ENCODE assay signal across 35 cellular contexts in the genomic region with DNA sequence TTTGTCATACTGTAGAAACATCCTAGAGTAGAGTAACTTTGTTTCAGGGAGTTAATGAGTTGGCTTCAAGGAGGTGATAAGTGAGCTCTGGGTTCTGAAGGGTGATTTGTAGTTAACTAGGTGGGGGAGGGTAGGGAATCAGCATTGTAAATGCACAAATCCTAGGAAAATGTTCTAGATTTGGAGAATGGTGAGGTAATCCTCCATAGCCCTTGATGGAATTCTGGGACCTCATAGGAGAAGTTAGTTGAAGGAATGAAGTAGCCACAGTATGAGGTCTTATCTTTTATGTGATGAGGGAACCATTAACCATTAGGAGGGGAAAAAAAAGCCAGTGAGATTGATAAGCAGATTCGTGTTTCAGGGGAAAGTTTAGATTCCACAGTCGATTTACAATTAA. TPM values are rescaled to one million over a fixed set of nuclear protein-coding genes. Genes with fewer than 3 reads are reported as not detected.
DNase-seq lines count a peak whose midpoint lies in the region; ATAC-seq, FAIRE-seq and TF ChIP-seq lines count a peak whose summit lies in the region.
"Had no signal": no experiment of that assay in that cellular context is flagged by ENCODE, and none has a peak within 500 bp of the region (broad histone marks: within the 10 kb centered on the region; RNA-seq: fewer than 3 reads in every experiment).

No MANE protein-coding gene starts in this region.

- H3K56ac ChIP-seq in IMR-90 (ENCODE audit: extremely low read depth, insufficient read depth, low read length) = no peak overlapping the region

- peak overlapping the region; percentile 68 for H2BK5ac ChIP-seq in IMR-90 (ENCODE audit: low read depth, low read length, poor library complexity, severe bottlenecking)

- peaks cover 56% of the 10 kb centered on the region for H3K36me3 Mint-ChIP-seq in activated T-cell treated with anti-CD3 and anti-CD28 coated beads, Interleukin-2, amount 50 U/mL, for 24 hours (ENCODE audit: low read depth)
- peaks cover 10% of the 10 kb centered on the region for H3K36me3 Mint-ChIP-seq in activated T-cell treated with anti-CD3 and anti-CD28 coated beads, Interleukin-2, amount 50 U/mL, for 4 hours (ENCODE audit: insufficient read depth)
- peaks cover 4% of the 10 kb centered on the region for H3K36me3 Mint-ChIP-seq in mesothelial cell of epicardium

- intact Hi-C loops in IMR-90 (cut with micrococcal nuclease) = no loop called here
- intact Hi-C loops in K562 (cut with micrococcal nuclease) = no loop called here

- H3K4ac ChIP-seq in IMR-90 (ENCODE audit: low read depth, low read length) = no peak overlapping the region; the same call in 1 of the 2 replicates

- in situ Hi-C loops in IMR-90 (cut with MboI; ENCODE audit: low sequenced_read_pairs) (no loop called here), K562 (cut with MboI) (no loop called here)

- H2AFZ ChIP-seq in IMR-90 (replicated peaks; ENCODE audit: low read length, poor library complexity) = no peak overlapping the region
- no peak overlapping the region for H2AFZ ChIP-seq in K562 (ENCODE audit: low read depth, low read length)

- ATAC-seq in activated T-cell treated with anti-CD3 and anti-CD28 coated beads, Interleukin-2, amount 50 U/mL, for 4 hours = no peak
- no peak for ATAC-seq in IMR-90 (ENCODE audit: low read depth)
- peak; percentile 66 for ATAC-seq in K562
- ATAC-seq: body of pancreas; lower lobe of right lung; stimulated activated effector memory CD8-positive, alpha-beta T cell treated with anti-CD3 and anti-CD28 coated beads, Interleukin-12 subunit alpha, Interleukin-12 subunit beta, amount 100 ng/mL, for 72 hours had no signal

- peak overlapping the region; percentile 59; the same call in 1 of the 2 replicates for H3K4me2 ChIP-seq in IMR-90 (ENCODE audit: low read depth, low read length)
- peak overlapping the region; percentile 21 for H3K4me2 ChIP-seq in K562 (ENCODE audit: insufficient read depth, low read length)

- peaks cover 11% of the 10 kb centered on the region for H3K4me1 ChIP-seq in IMR-90 (ENCODE audit: control insufficient read depth, insufficient read depth, low read length)
- peaks cover 0 to 22% of the 10 kb centered on the region in 2 experiments; a peak in 2 of 5 replicates for H3K4me1 ChIP-seq in K562 (replicated peaks in 1 of 2; ENCODE audit: control insufficient read depth in 2 of 2, insufficient read depth in 2 of 2, low read length in 2 of 2)

- H3K23ac ChIP-seq in IMR-90 (ENCODE audit: low read depth, low read length) = peak overlapping the region; percentile 18; the same call in 1 of the 2 replicates

- no CpG with 5 or more reads among the region's 2 CpGs for WGBS in IMR-90 (ENCODE audit: extremely low coverage in 2 of 2, insufficient read length in 1 of 2), 2 experiments
- 6% methylated on average over 2 of the region's 2 CpGs for WGBS in K562 (ENCODE audit: insufficient coverage, low coverage, missing lambda C conversion rate)

- CTCF ChIA-PET in IMR-90 (lab: Yijun Ruan, JAX) (interaction anchor here (0.6 kb wide), 1 partner anchor 1495 kb away, joined by 3 read pairs; no protein-coding TSS in a partner anchor), K562 (lab: Yijun Ruan, JAX; ENCODE audit: low intra/inter-chr PET ratio) (no interaction called here)

- no peak overlapping the region; the same call in 1 of the 2 replicates for H4K91ac ChIP-seq in IMR-90 (ENCODE audit: insufficient read depth, low read depth, low read length)

- no peak overlapping the region for H3K9ac ChIP-seq in IMR-90 (ENCODE audit: low read depth, low read length)
- H3K9ac ChIP-seq in K562 (ENCODE audit: insufficient read depth in 1 of 2, low read depth in 2 of 2, low read length in 2 of 2) = no peak overlapping the region

- H3K9me3 Mint-ChIP-seq in activated T-cell treated with anti-CD3 and anti-CD28 coated beads, Interleukin-2, amount 50 U/mL, for 24 hours = no peaks in the 10 kb centered on the region
- H3K9me3 Mint-ChIP-seq in activated T-cell treated with anti-CD3 and anti-CD28 coated beads, Interleukin-2, amount 50 U/mL, for 4 hours = no peaks in the 10 kb centered on the region
- no peaks in the 10 kb centered on the region for H3K9me3 Mint-ChIP-seq in mesothelial cell of epicardium
- H3K9me3 Mint-ChIP-seq: central memory CD8-positive, alpha-beta T cell; dendritic cell treated with granulocyte-macrophage colony-stimulating factor and Interleukin-4, amounts not matched to agents 40 ng/mL and 50 ng/mL, for 4 days; stimulated activated effector memory CD8-positive, alpha-beta T cell treated with anti-CD3 and anti-CD28 coated beads, Interleukin-12 subunit alpha, Interleukin-12 subunit beta, amount 100 ng/mL, for 72 hours had no signal

- H3K27me3 ChIP-seq in IMR-90 (ENCODE audit: control insufficient read depth, insufficient read depth, low read length) = no peaks in the 10 kb centered on the region
- no peaks in the 10 kb centered on the region for H3K27me3 ChIP-seq in K562 (ENCODE audit: control insufficient read depth in 2 of 2, insufficient read depth in 2 of 2, low read length in 2 of 2)
- H3K27me3 ChIP-seq: adrenal gland, body of pancreas, esophagus squamous epithelium, Peyer's patch, uterus had no signal

- peak; percentile 20; the same call in 1 of the 2 replicates for TF ChIP-seq EP300 in K562 (IDR thresholded peaks at IDR 0.05; ENCODE audit: low read length)

- no peak overlapping the region for H3K4me3 Mint-ChIP-seq in activated T-cell treated with anti-CD3 and anti-CD28 coated beads, Interleukin-2, amount 50 U/mL, for 24 hours
- H3K4me3 Mint-ChIP-seq in activated T-cell treated with anti-CD3 and anti-CD28 coated beads, Interleukin-2, amount 50 U/mL, for 4 hours = no peak overlapping the region
- H3K4me3 Mint-ChIP-seq in mesothelial cell of epicardium = no peak overlapping the region
- H3K4me3 Mint-ChIP-seq: central memory CD8-positive, alpha-beta T cell; dendritic cell treated with granulocyte-macrophage colony-stimulating factor and Interleukin-4, amounts not matched to agents 40 ng/mL and 50 ng/mL, for 4 days; stimulated activated effector memory CD8-positive, alpha-beta T cell treated with anti-CD3 and anti-CD28 coated beads, Interleukin-12 subunit alpha, Interleukin-12 subunit beta, amount 100 ng/mL, for 72 hours had no signal

- H3K36me3 ChIP-seq in IMR-90 (ENCODE audit: control insufficient read depth, insufficient read depth, low read length) (no peaks in the 10 kb centered on the region), K562 (ENCODE audit: control insufficient read depth, insufficient read depth, low read length) (peaks cover 18% of the 10 kb centered on the region)
- H3K36me3 ChIP-seq: adrenal gland, lower lobe of right lung, Peyer's patch, thoracic aorta, uterus had no signal

- peak overlapping the region; percentile 42; the same call in 1 of the 2 replicates for H4K5ac ChIP-seq in IMR-90 (ENCODE audit: low read depth, low read length)

- peak; percentile 44 for FAIRE-seq in K562 (lab: Jason Lieb, UNC)
- FAIRE-seq: D721Med, GM19239, HTR-8/SVneo had no signal

- H3K9me1 ChIP-seq in IMR-90 (ENCODE audit: insufficient read depth, low read length) (peaks cover 3% of the 10 kb centered on the region; the same call in 1 of the 2 replicates), K562 (ENCODE audit: control insufficient read depth, insufficient read depth, low read length) (no peaks in the 10 kb centered on the region)

- peak overlapping the region in 1 of 2 experiments; percentile 58; a peak in 2 of 4 replicates for H4K8ac ChIP-seq in IMR-90 (ENCODE audit: low read depth in 2 of 2, low read length in 2 of 2)

- H4K20me1 ChIP-seq in IMR-90 (ENCODE audit: insufficient read depth, low read length) (peaks cover 68% of the 10 kb centered on the region), K562 (replicated peaks; ENCODE audit: control insufficient read depth, insufficient read depth, low read length) (peaks cover 8% of the 10 kb centered on the region; the same call in 1 of the 2 replicates)

- H3K27me3 Mint-ChIP-seq in activated T-cell treated with anti-CD3 and anti-CD28 coated beads, Interleukin-2, amount 50 U/mL, for 24 hours = no peaks in the 10 kb centered on the region
- H3K27me3 Mint-ChIP-seq in activated T-cell treated with anti-CD3 and anti-CD28 coated beads, Interleukin-2, amount 50 U/mL, for 4 hours (ENCODE audit: low read depth) = no peaks in the 10 kb centered on the region
- no peaks in the 10 kb centered on the region for H3K27me3 Mint-ChIP-seq in mesothelial cell of epicardium (ENCODE audit: low read depth)
- H3K27me3 Mint-ChIP-seq: central memory CD8-positive, alpha-beta T cell; dendritic cell treated with granulocyte-macrophage colony-stimulating factor and Interleukin-4, amounts not matched to agents 40 ng/mL and 50 ng/mL, for 4 days had no signal

- POLR2A ChIA-PET in IMR-90 (lab: Charles Lee; ENCODE audit: unreplicated experiment) (no interaction called here), K562 (lab: Yijun Ruan, JAX) (no interaction called here)

- BruUV-seq in IMR-90 (replicated peaks; lab: Mats Ljungman, UMichigan) = no TSS peak
- no TSS peak for BruUV-seq in K562 (replicated peaks; lab: Mats Ljungman, UMichigan)

- peak overlapping the region; percentile 75; the same call in 1 of the 2 replicates for H3K18ac ChIP-seq in IMR-90 (ENCODE audit: low read depth, low read length)

- peaks cover 98% of the 10 kb centered on the region for H3K79me2 ChIP-seq in K562 (ENCODE audit: control insufficient read depth, insufficient read depth, low read length)

- H3K79me1 ChIP-seq in IMR-90 (ENCODE audit: low read depth in 1 of 2, low read length in 2 of 2) = peaks cover 9 to 38% of the 10 kb centered on the region in 2 experiments; a peak in 3 of 4 replicates

- no peak for TF ChIP-seq POLR2A in IMR-90 (IDR thresholded peaks at IDR 0.05; ENCODE audit: low read depth, low read length)
- TF ChIP-seq POLR2A in K562 (conservative IDR thresholded peaks at IDR 0.05) = no peak

- H3K27ac Mint-ChIP-seq in activated T-cell treated with anti-CD3 and anti-CD28 coated beads, Interleukin-2, amount 50 U/mL, for 24 hours = peak overlapping the region; percentile 0
- peak overlapping the region; percentile 4 for H3K27ac Mint-ChIP-seq in mesothelial cell of epicardium
- H3K27ac Mint-ChIP-seq: dendritic cell treated with granulocyte-macrophage colony-stimulating factor and Interleukin-4, amounts not matched to agents 40 ng/mL and 50 ng/mL, for 4 days; stimulated activated effector memory CD8-positive, alpha-beta T cell treated with anti-CD3 and anti-CD28 coated beads, Interleukin-12 subunit alpha, Interleukin-12 subunit beta, amount 100 ng/mL, for 72 hours had no signal

- dilution Hi-C loops in IMR-90 (cut with HindIII; ENCODE audit: low sequenced_read_pairs, unreplicated experiment) = no loop called here

- TF ChIP-seq RAD21 in IMR-90 (IDR thresholded peaks at IDR 0.05; ENCODE audit: low read length) = no peak
- no peak for TF ChIP-seq RAD21 in K562 (CRISPR knock-in tag; conservative IDR thresholded peaks at IDR 0.05 in 1 of 2, IDR thresholded peaks at IDR 0.05 in 1 of 2)

- H2BK20ac ChIP-seq in IMR-90 (ENCODE audit: low read depth, low read length) = no peak overlapping the region

- no peak overlapping the region; the same call in 1 of the 2 replicates for H2BK120ac ChIP-seq in IMR-90 (ENCODE audit: low read depth, low read length)

- H3K27ac ChIP-seq in IMR-90 (ENCODE audit: insufficient read depth, low read length) (no peak overlapping the region), K562 (ENCODE audit: extremely low read depth, low read depth, low read length) (peak overlapping the region; percentile 20; the same call in 1 of the 3 replicates)
- H3K27ac ChIP-seq: adrenal gland, body of pancreas, esophagus squamous epithelium, lower lobe of right lung, Peyer's patch, thoracic aorta, uterus, WERI-Rb-1 had no signal

- H3K4me1 Mint-ChIP-seq in activated T-cell treated with anti-CD3 and anti-CD28 coated beads, Interleukin-2, amount 50 U/mL, for 24 hours (ENCODE audit: low read depth) = peaks cover 90% of the 10 kb centered on the region
- H3K4me1 Mint-ChIP-seq in activated T-cell treated with anti-CD3 and anti-CD28 coated beads, Interleukin-2, amount 50 U/mL, for 4 hours (ENCODE audit: low read depth) = peaks cover 90% of the 10 kb centered on the region
- H3K4me1 Mint-ChIP-seq in mesothelial cell of epicardium = peaks cover 54% of the 10 kb centered on the region

- no peak overlapping the region for H2BK15ac ChIP-seq in IMR-90 (ENCODE audit: low read depth, low read length)

- no peak for DNase-seq in activated T-cell treated with anti-CD3 and anti-CD28 coated beads, Interleukin-2, amount 50 U/mL, for 24 hours
- DNase-seq in activated T-cell treated with anti-CD3 and anti-CD28 coated beads, Interleukin-2, amount 50 U/mL, for 4 hours = no peak
- DNase-seq in IMR-90 (no peak), K562 (ENCODE audit: extremely low read depth in 1 of 4, low spot score in 3 of 4) (peak in 2 of 4 experiments; percentile 17 to 28), mesothelial cell of epicardium (ENCODE audit: low spot score in 2 of 2, unreplicated experiment in 2 of 2) (no peak), NOMO-1 (lab: John Stamatoyannopoulos, UW; ENCODE audit: unreplicated experiment in 2 of 2) (no peak), hypothalamus (lab: John Stamatoyannopoulos, UW) (no peak), DMS 273 (lab: John Stamatoyannopoulos, UW; ENCODE audit: unreplicated experiment) (no peak)
- DNase-seq: 8988T; activated CD4-positive, alpha-beta T cell treated with anti-CD3 and anti-CD28 coated beads, Interleukin-2, amount 50 U/mL, for 1 hour; activated gamma-delta T cell treated with Interleukin-2 at 50 U/mL for 16 hours; activated T-cell treated with anti-CD3 and anti-CD28 coated beads, Interleukin-2, amount 50 U/mL, for 1 hour; adrenal gland; body of pancreas; esophagus squamous epithelium; foreskin melanocyte; GOT3; lower lobe of right lung; NCI-H1417 treated with DMSO at 0.1 percent for 48 hours; NCI-H2081; NCI-H2227 treated with DMSO at 0.1 percent for 48 hours; NCI-H69; Peyer's patch; SIG-M5; SW 1271; T1000; uterus; WERI-Rb-1 had no signal

- H2AK5ac ChIP-seq in IMR-90 (ENCODE audit: low read depth, low read length) = no peak overlapping the region

- H3K9me3 ChIP-seq in IMR-90 (ENCODE audit: control insufficient read depth, insufficient read depth, low read length) (no peaks in the 10 kb centered on the region), K562 (replicated peaks; ENCODE audit: control insufficient read depth, insufficient read depth, low read depth, low read length) (no peaks in the 10 kb centered on the region)
- H3K9me3 ChIP-seq: adrenal gland, body of pancreas, esophagus squamous epithelium, lower lobe of right lung, Peyer's patch, thoracic aorta, uterus had no signal

- TF ChIP-seq CTCF in IMR-90 (conservative IDR thresholded peaks at IDR 0.05; ENCODE audit: low read depth, low read length) = no peak
- no peak for TF ChIP-seq CTCF in K562 (IDR thresholded peaks at IDR 0.05 in 2 of 3, conservative IDR thresholded peaks at IDR 0.05 in 1 of 3; ENCODE audit: insufficient read depth in 2 of 3, low read depth in 1 of 3, low read length in 3 of 3)
- TF ChIP-seq CTCF in mesothelial cell of epicardium (IDR thresholded peaks at IDR 0.05; ENCODE audit: unreplicated experiment) = no peak

- H3K14ac ChIP-seq in IMR-90 (replicated peaks; ENCODE audit: low read depth, low read length) = no peak overlapping the region

- H2AK9ac ChIP-seq in IMR-90 (replicated peaks; ENCODE audit: low read depth, low read length, poor library complexity) = no peak overlapping the region

- H3K4me3 ChIP-seq in IMR-90 (ENCODE audit: insufficient read depth, low read depth, low read length) (no peak overlapping the region), K562 (no peak overlapping the region)
- H3K4me3 ChIP-seq: adrenal gland, body of pancreas, esophagus squamous epithelium, lower lobe of right lung, Peyer's patch, thoracic aorta, uterus had no signal

RNA-seq across cellular contexts. Expression of a gene that starts 8.0 kb away (rescaled TPM):
- total RNA-seq in activated T-cell treated with anti-CD3 and anti-CD28 coated beads, Interleukin-2, amount 50 U/mL, for 4 hours = 10 to 100 TPM; 60.4 to 66.5 (median 64.3) TPM
- total RNA-seq in IMR-90 (2012; rRNA removed) (159 and 186 TPM in 2 replicates), K562 (2014; rRNA removed) (61.0 and 79.3 TPM in 2 replicates), K562 (2014; rRNA removed; fragmentation: Illumina TruSeq; extraction: Trizol) (103 and 111 TPM in 2 replicates), K562 (2015; rRNA removed; fragmentation: Illumina TruSeq; extraction: Trizol) (114 and 119 TPM in 2 replicates), K562 (2021) (52.0 and 54.0 TPM in 2 replicates), mesothelial cell of epicardium (120 to 126 TPM (median 120 TPM) in 3 replicates)
- polyA plus RNA-seq in IMR-90 (2012; rRNA removed) (60.8 and 63.4 TPM in 2 replicates), K562 (2011; rRNA removed) (84.4 and 92.1 TPM in 2 replicates), K562 (2014; fragmentation: Illumina TruSeq; extraction: Trizol) (92.3 and 99.3 TPM in 2 replicates), K562 (2014; fragmentation: Nextera tagmentation; extraction: Ambion mirVana) (10 to 100 TPM; 43.6 to 84.4 TPM), K562 (2014; rRNA removed) (65.5 and 77.0 TPM in 2 replicates)
- 12.7 and 17.5 TPM in 2 replicates for polyA plus RNA-seq in IMR-90 (2012; cell fraction: cytosol; rRNA removed)
- 9.8 and 96.8 TPM in 2 replicates for polyA plus RNA-seq in IMR-90 (2012; cell fraction: nucleus; rRNA removed; ENCODE audit: low replicate concordance)
- total RNA-seq in K562 (2011; cell fraction: chromatin; rRNA removed; ENCODE audit: low replicate concordance) = 99.7 and 318 TPM in 2 replicates
- total RNA-seq in K562 (2011; cell fraction: nucleolus; rRNA removed) = 47.2 and 79.5 TPM in 2 replicates
- total RNA-seq in K562 (2011; cell fraction: nucleoplasm; rRNA removed) = 139 and 176 TPM in 2 replicates
- 55.0 and 71.0 TPM in 2 replicates for polyA plus RNA-seq in K562 (2011; cell fraction: cytosol; rRNA removed)
- 123 and 160 TPM in 2 replicates for polyA plus RNA-seq in K562 (2011; cell fraction: nucleus; rRNA removed)
- polyA plus RNA-seq in K562 (2012) = 40.4 and 71.9 TPM in 2 replicates
- polyA minus RNA-seq in K562 (2011; rRNA and poly(A)+ RNA removed) = 201 and 217 TPM in 2 replicates
- 41.4 and 49.8 TPM in 2 replicates for polyA minus RNA-seq in K562 (2011; cell fraction: cytosol; rRNA and poly(A)+ RNA removed)
- 170 and 393 TPM in 2 replicates for polyA minus RNA-seq in K562 (2011; cell fraction: nucleus; rRNA and poly(A)+ RNA removed)
